In the genomic region with DNA sequence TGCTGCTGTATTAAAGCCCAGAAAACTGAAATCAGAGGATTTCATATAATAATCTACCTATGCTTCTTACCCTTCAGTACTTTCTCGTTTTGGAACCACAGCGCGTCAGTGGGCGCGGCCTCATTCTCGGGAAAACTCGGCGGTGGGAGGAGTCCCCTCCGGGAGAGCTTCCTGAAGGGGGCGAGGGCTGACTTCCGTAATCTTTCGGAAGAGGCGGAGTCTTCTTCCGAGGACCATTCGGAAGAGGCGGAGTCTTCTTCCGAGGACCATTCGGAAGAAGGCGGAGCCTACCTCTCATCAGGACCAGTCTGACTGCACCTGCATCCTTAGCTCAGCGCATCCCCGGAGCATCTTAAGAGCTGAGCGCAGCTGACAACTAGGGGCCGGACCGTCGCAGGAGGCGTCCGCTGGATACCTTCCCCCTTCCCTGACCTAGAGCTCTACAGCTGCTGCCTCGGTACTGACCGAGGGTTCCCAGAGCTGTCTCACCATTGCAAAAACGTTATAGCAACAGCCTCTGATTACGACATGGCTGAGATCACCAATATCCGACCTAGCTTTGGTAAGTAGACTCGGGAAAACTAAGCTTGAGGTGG, we compare ENCODE assay signal across 8 cellular contexts. TPM values are rescaled to one million over a fixed set of nuclear protein-coding genes. Genes with fewer than 3 reads are reported as not detected.
A peak's percentile ranks its signal among the peaks of the same experiment; 100 is the strongest.
DNase-seq lines count a peak whose midpoint lies in the region; ATAC-seq, FAIRE-seq and TF ChIP-seq lines count a peak whose summit lies in the region.

A gene with protein sequence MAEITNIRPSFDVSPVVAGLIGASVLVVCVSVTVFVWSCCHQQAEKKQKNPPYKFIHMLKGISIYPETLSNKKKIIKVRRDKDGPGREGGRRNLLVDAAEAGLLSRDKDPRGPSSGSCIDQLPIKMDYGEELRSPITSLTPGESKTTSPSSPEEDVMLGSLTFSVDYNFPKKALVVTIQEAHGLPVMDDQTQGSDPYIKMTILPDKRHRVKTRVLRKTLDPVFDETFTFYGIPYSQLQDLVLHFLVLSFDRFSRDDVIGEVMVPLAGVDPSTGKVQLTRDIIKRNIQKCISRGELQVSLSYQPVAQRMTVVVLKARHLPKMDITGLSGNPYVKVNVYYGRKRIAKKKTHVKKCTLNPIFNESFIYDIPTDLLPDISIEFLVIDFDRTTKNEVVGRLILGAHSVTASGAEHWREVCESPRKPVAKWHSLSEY (plus strand): TSS at position 334 of the 596 bp plus-strand sequence. CDS start 195 bp downstream, at position 529.

- H3K36me3 ChIP-seq in BE2C: peaks cover 7% of the 10 kb centered on the region
- H3K36me3 ChIP-seq in kidney epithelial cell (ENCODE audit: control insufficient read depth, insufficient read depth, low read length): no peaks in the 10 kb centered on the region

- peak within 1 kb of the TSS; percentile 80 for H3K4me3 ChIP-seq in BE2C (ENCODE audit: low read depth, low read length)
- peak within 1 kb of the TSS; percentile 49 for H3K4me3 ChIP-seq in kidney epithelial cell (ENCODE audit: low read depth, low read length)

- DNase-seq in BE2C (peak; percentile 96), NCI-H69 (lab: John Stamatoyannopoulos, UW) (peak; percentile 100), kidney epithelial cell (ENCODE audit: low read depth) (peak; percentile 74)
- peak; percentile 98 for DNase-seq in activated CD4-positive, alpha-beta T cell treated with anti-CD3 and anti-CD28 coated beads, Interleukin-2, amount 10 ng/mL, durations not matched to agents 24 days and 14 days
- peak; percentile 97 for DNase-seq in stimulated activated CD4-positive, alpha-beta T cell treated with anti-CD3 and anti-CD28 coated beads, Interleukin-15, amount 100 ng/mL, for 24 hours

- peaks cover 21% of the 10 kb centered on the region for H3K36me3 Mint-ChIP-seq in activated CD4-positive, alpha-beta T cell treated with anti-CD3 and anti-CD28 coated beads, Interleukin-2, amount 10 ng/mL, durations not matched to agents 24 days and 14 days (ENCODE audit: low read depth)

- H3K27me3 ChIP-seq in BE2C: no peaks in the 10 kb centered on the region
- no peaks in the 10 kb centered on the region for H3K27me3 ChIP-seq in kidney epithelial cell (ENCODE audit: control insufficient read depth, insufficient read depth, low read length)

- H3K9me3 Mint-ChIP-seq in activated CD4-positive, alpha-beta T cell treated with anti-CD3 and anti-CD28 coated beads, Interleukin-2, amount 10 ng/mL, durations not matched to agents 24 days and 14 days: no peaks in the 10 kb centered on the region

- no peaks in the 10 kb centered on the region for H3K9me3 ChIP-seq in BE2C

- H3K4me3 Mint-ChIP-seq in activated CD4-positive, alpha-beta T cell treated with anti-CD3 and anti-CD28 coated beads, Interleukin-2, amount 10 ng/mL, durations not matched to agents 24 days and 14 days: peak within 1 kb of the TSS; percentile 90

- no peaks in the 10 kb centered on the region for H3K27me3 Mint-ChIP-seq in activated CD4-positive, alpha-beta T cell treated with anti-CD3 and anti-CD28 coated beads, Interleukin-2, amount 10 ng/mL, durations not matched to agents 24 days and 14 days

- peaks cover 36% of the 10 kb centered on the region for H3K4me1 Mint-ChIP-seq in activated CD4-positive, alpha-beta T cell treated with anti-CD3 and anti-CD28 coated beads, Interleukin-2, amount 10 ng/mL, durations not matched to agents 24 days and 14 days

- H3K4me1 ChIP-seq in BE2C: no peaks in the 10 kb centered on the region; the same call in 1 of the 2 replicates

- TF ChIP-seq CTCF in BE2C (IDR thresholded peaks at IDR 0.05; ENCODE audit: low read depth, low read length) (no peak), kidney epithelial cell (IDR thresholded peaks at IDR 0.05; ENCODE audit: insufficient read depth, low read length, poor library complexity, severe bottlenecking) (no peak)

- intact Hi-C loops in activated CD4-positive, alpha-beta T cell treated with anti-CD3 and anti-CD28 coated beads, Interleukin-2, amount 10 ng/mL, durations not matched to agents 24 days and 14 days (cut with micrococcal nuclease): loop anchor here (1.0 to 5.0 kb wide), 6 partner anchors 75 to 597 kb away; a partner anchor contains a TSS

- H3K27ac Mint-ChIP-seq in activated CD4-positive, alpha-beta T cell treated with anti-CD3 and anti-CD28 coated beads, Interleukin-2, amount 10 ng/mL, durations not matched to agents 24 days and 14 days: peak within 1 kb of the TSS; percentile 95

- peak; percentile 61 for FAIRE-seq in colon (lab: Jason Lieb, UNC)

- ATAC-seq in GM19328 (IDR thresholded peaks at IDR 0.05; ENCODE audit: unreplicated experiment): peak; percentile 64
- peak; percentile 48 for ATAC-seq in HG03469 (IDR thresholded peaks at IDR 0.05; ENCODE audit: unreplicated experiment)

RNA-seq across cellular contexts. Expression of the gene that starts here (rescaled TPM):
- polyA plus RNA-seq in BE2C (2012; ENCODE audit: insufficient read depth, insufficient read length, low read depth): 98.1 TPM
- total RNA-seq in activated CD4-positive, alpha-beta T cell treated with anti-CD3 and anti-CD28 coated beads, Interleukin-2, amount 10 ng/mL, durations not matched to agents 24 days and 14 days: 17.8 and 18.5 TPM in 2 replicates
- 23.4 and 28.1 TPM in 2 replicates for total RNA-seq in kidney epithelial cell

Comparison
In these comparisons a context has a peak if more than half of its experiments do, and no peak if none do; other contexts are left out.
1. Peak in every context shown above with its lines: DNase-seq, ATAC-seq and H3K4me3 ChIP-seq.